In the genomic region with DNA sequence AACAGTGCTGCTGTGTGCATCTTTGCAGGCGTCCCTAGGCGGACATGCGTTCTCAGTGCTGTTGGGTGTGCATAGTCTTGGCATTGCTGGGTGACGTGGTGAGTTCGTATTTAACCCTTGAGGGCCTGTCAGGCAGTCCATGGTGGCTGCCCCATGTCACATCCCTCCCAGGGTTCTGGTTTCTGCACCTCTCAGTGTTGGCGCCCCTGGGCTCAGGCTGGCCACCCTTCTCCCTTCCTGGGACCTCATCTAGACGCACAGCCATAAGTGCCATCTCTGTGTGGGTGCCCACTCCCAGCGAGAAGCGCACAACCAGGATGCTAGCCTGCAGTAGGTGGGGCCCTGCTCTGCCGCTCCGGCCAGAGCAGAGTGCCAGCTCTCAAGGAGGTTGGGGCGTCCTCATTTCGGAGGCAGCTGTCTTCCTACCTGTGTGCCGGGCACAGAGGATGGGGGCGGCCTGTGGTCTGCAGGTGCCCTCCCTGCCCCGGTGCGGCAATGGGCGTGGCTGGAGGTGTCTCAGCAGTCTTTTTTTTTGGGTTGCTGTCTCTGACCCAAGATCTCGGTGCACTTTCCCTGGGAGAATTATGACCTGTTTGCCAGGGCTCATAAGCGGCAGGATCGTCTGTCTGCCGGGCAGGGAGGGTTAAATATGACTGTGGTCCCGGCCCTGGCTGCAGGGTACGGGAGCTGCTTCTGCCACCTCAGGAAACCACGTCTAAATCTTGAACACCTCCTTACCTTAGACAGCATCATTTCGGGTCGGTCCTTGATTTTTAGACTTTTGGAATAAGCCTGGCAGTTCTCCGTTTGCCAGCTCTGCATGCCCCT, we compare ENCODE assay signal across 14 cellular contexts. TPM values are rescaled to one million over a fixed set of nuclear protein-coding genes. Genes with fewer than 3 reads are reported as not detected.
A peak's percentile ranks its signal among the peaks of the same experiment; 100 is the strongest.
DNase-seq lines count a peak whose midpoint lies in the region; ATAC-seq, FAIRE-seq and TF ChIP-seq lines count a peak whose summit lies in the region.
"Had no signal": no experiment of that assay in that cellular context is flagged by ENCODE, and none has a peak within 500 bp of the region (broad histone marks: within the 10 kb centered on the region; RNA-seq: fewer than 3 reads in every experiment).

No MANE protein-coding gene starts in this region.

- H3K9me3 Mint-ChIP-seq in activated naive CD4-positive, alpha-beta T cell treated with anti-CD3 and anti-CD28 coated beads for 36 hours: no peaks in the 10 kb centered on the region
- H3K9me3 Mint-ChIP-seq in activated naive CD4-positive, alpha-beta T cell treated with anti-CD3 and anti-CD28 coated beads, Interleukin-2, amount 50 U/mL, for 72 hours: no peaks in the 10 kb centered on the region
- H3K9me3 Mint-ChIP-seq in activated T-helper 2 cell treated with anti-CD3 and anti-CD28 coated beads, Interferon-gamma antibody, Interleukin-2, Interleukin-4, amounts not matched to agents 10 μg/mL and 5 μg/mL and 100 μg/mL, durations not matched to agents 14 hours and 24 hours and 36 hours: no peaks in the 10 kb centered on the region

- H3K9me3 ChIP-seq in mesenchymal stem cell (ENCODE audit: control insufficient read depth, low read length): no peaks in the 10 kb centered on the region
- H3K9me3 ChIP-seq in stomach smooth muscle (ENCODE audit: control insufficient read depth in 2 of 2, low read length in 2 of 2): no peaks in the 10 kb centered on the region
- no peaks in the 10 kb centered on the region for H3K9me3 ChIP-seq in MM.1S (replicated peaks; ENCODE audit: insufficient read depth, low read length)
- H3K9me3 ChIP-seq: upper lobe of left lung had no signal

- no peak for DNase-seq in activated naive CD4-positive, alpha-beta T cell treated with anti-CD3 and anti-CD28 coated beads for 36 hours
- DNase-seq in activated naive CD4-positive, alpha-beta T cell treated with anti-CD3 and anti-CD28 coated beads, Interleukin-2, amount 50 U/mL, for 72 hours (ENCODE audit: low spot score in 2 of 2): no peak
- no peak for DNase-seq in activated T-helper 2 cell treated with anti-CD3 and anti-CD28 coated beads, Interferon-gamma antibody, Interleukin-2, Interleukin-4, amounts not matched to agents 10 μg/mL and 5 μg/mL and 100 μg/mL, durations not matched to agents 14 hours and 24 hours and 36 hours (ENCODE audit: low spot score)
- DNase-seq in mesenchymal stem cell (no peak), D721Med (ENCODE audit: insufficient read length, low spot score) (no peak), MM.1S (no peak)
- DNase-seq: amniotic stem cell; NCI-H1694; stimulated activated CD4-positive, alpha-beta T cell treated with anti-CD3 and anti-CD28 coated beads, Interleukin-4, amount 100 ng/mL, for 4 hours had no signal

- H3K4me1 ChIP-seq in mesenchymal stem cell (ENCODE audit: control insufficient read depth, insufficient read depth, low read depth, low read length): peaks cover 50% of the 10 kb centered on the region
- H3K4me1 ChIP-seq in stomach smooth muscle (ENCODE audit: control insufficient read depth, insufficient read depth, low read length): peaks cover 85% of the 10 kb centered on the region
- no peaks in the 10 kb centered on the region for H3K4me1 ChIP-seq in MM.1S (ENCODE audit: low read length)

- H2AK5ac ChIP-seq in mesenchymal stem cell (ENCODE audit: low read length, severe bottlenecking): peak overlapping the region; percentile 18

- H3K4me2 ChIP-seq in mesenchymal stem cell (ENCODE audit: low read length, poor library complexity, severe bottlenecking) (no peak overlapping the region), MM.1S (ENCODE audit: low read depth, low read length) (no peak overlapping the region)

- no peaks in the 10 kb centered on the region for H4K20me1 ChIP-seq in MM.1S (ENCODE audit: insufficient read depth, low read length)

- no peak overlapping the region for H2BK12ac ChIP-seq in mesenchymal stem cell (ENCODE audit: low read length in 2 of 2)

- no peak overlapping the region for H3K23ac ChIP-seq in mesenchymal stem cell (ENCODE audit: low read length in 2 of 2)

- H4K91ac ChIP-seq in mesenchymal stem cell (ENCODE audit: low read length): no peak overlapping the region

- H3K79me2 ChIP-seq in MM.1S (ENCODE audit: low read length): peaks cover 15% of the 10 kb centered on the region; the same call in 1 of the 2 replicates

- no peaks in the 10 kb centered on the region for H3K27me3 Mint-ChIP-seq in activated naive CD4-positive, alpha-beta T cell treated with anti-CD3 and anti-CD28 coated beads for 36 hours (ENCODE audit: low read depth)
- no peaks in the 10 kb centered on the region for H3K27me3 Mint-ChIP-seq in activated T-helper 2 cell treated with anti-CD3 and anti-CD28 coated beads, Interferon-gamma antibody, Interleukin-2, Interleukin-4, amounts not matched to agents 10 μg/mL and 5 μg/mL and 100 μg/mL, durations not matched to agents 14 hours and 24 hours and 36 hours (ENCODE audit: low read depth)

- 92% methylated on average over 28 of the region's 28 CpGs for WGBS in mesenchymal stem cell

- H3K27ac ChIP-seq in mesenchymal stem cell (ENCODE audit: low read length, poor library complexity, severe bottlenecking) (no peak overlapping the region), stomach smooth muscle (ENCODE audit: low read length) (no peak overlapping the region), MM.1S (ENCODE audit: low read length) (no peak overlapping the region)
- H3K27ac ChIP-seq: upper lobe of left lung had no signal

- H3K4ac ChIP-seq in mesenchymal stem cell (ENCODE audit: low read depth in 1 of 2, low read length in 2 of 2): no peak overlapping the region

- no peak overlapping the region for H4K8ac ChIP-seq in mesenchymal stem cell (ENCODE audit: low read length)

- H3K9ac ChIP-seq in mesenchymal stem cell (ENCODE audit: low read length): no peak overlapping the region
- no peak overlapping the region for H3K9ac ChIP-seq in stomach smooth muscle (ENCODE audit: low read length in 2 of 2)
- H3K9ac ChIP-seq in MM.1S (ENCODE audit: low read length): no peak overlapping the region

- H2AFZ ChIP-seq in mesenchymal stem cell (ENCODE audit: low read depth, low read length) (no peak overlapping the region), MM.1S (ENCODE audit: low read length) (no peak overlapping the region)

- H3K27me3 ChIP-seq in mesenchymal stem cell (ENCODE audit: control insufficient read depth in 1 of 2, insufficient read depth in 1 of 2, low read length in 2 of 2) (no peaks in the 10 kb centered on the region), stomach smooth muscle (ENCODE audit: control insufficient read depth in 1 of 2, insufficient read depth in 2 of 2, low read length in 2 of 2) (no peaks in the 10 kb centered on the region), MM.1S (replicated peaks; ENCODE audit: insufficient read depth, low read length) (no peaks in the 10 kb centered on the region)
- H3K27me3 ChIP-seq: upper lobe of left lung had no signal

- no peaks in the 10 kb centered on the region for H3F3A ChIP-seq in MM.1S (ENCODE audit: insufficient read depth, low read length)

- no peak overlapping the region for H2BK15ac ChIP-seq in mesenchymal stem cell (ENCODE audit: low read depth, poor library complexity, severe bottlenecking)

- peaks cover 0 to 19% of the 10 kb centered on the region in 2 experiments for H3K36me3 ChIP-seq in mesenchymal stem cell (ENCODE audit: control insufficient read depth in 1 of 2, insufficient read depth in 2 of 2, low read depth in 1 of 2, low read length in 2 of 2)
- H3K36me3 ChIP-seq in stomach smooth muscle (ENCODE audit: control insufficient read depth in 2 of 2, insufficient read depth in 2 of 2, low read length in 2 of 2): peaks cover 0 to 2% of the 10 kb centered on the region in 2 donors
- no peaks in the 10 kb centered on the region for H3K36me3 ChIP-seq in MM.1S (replicated peaks; ENCODE audit: insufficient read depth, low read length)
- H3K36me3 ChIP-seq: upper lobe of left lung had no signal

- H3K4me3 Mint-ChIP-seq in activated naive CD4-positive, alpha-beta T cell treated with anti-CD3 and anti-CD28 coated beads for 36 hours: peak overlapping the region; percentile 56
- peak overlapping the region; percentile 59 for H3K4me3 Mint-ChIP-seq in activated T-helper 2 cell treated with anti-CD3 and anti-CD28 coated beads, Interferon-gamma antibody, Interleukin-2, Interleukin-4, amounts not matched to agents 10 μg/mL and 5 μg/mL and 100 μg/mL, durations not matched to agents 14 hours and 24 hours and 36 hours (ENCODE audit: low read depth)

- H3K27ac Mint-ChIP-seq in activated naive CD4-positive, alpha-beta T cell treated with anti-CD3 and anti-CD28 coated beads for 36 hours: peak overlapping the region; percentile 52
- H3K27ac Mint-ChIP-seq in activated naive CD4-positive, alpha-beta T cell treated with anti-CD3 and anti-CD28 coated beads, Interleukin-2, amount 50 U/mL, for 72 hours: no peak overlapping the region
- H3K27ac Mint-ChIP-seq in activated T-helper 2 cell treated with anti-CD3 and anti-CD28 coated beads, Interferon-gamma antibody, Interleukin-2, Interleukin-4, amounts not matched to agents 10 μg/mL and 5 μg/mL and 100 μg/mL, durations not matched to agents 14 hours and 24 hours and 36 hours: no peak overlapping the region

- no peak overlapping the region for H3K18ac ChIP-seq in mesenchymal stem cell (ENCODE audit: low read depth in 1 of 2, low read length in 2 of 2)

- no peak for FAIRE-seq in D721Med (lab: Jason Lieb, UNC)
- FAIRE-seq: endothelial cell of umbilical vein, TTC549 had no signal

- H3K4me3 ChIP-seq in mesenchymal stem cell (ENCODE audit: insufficient read depth in 1 of 2, low read depth in 1 of 2, low read length in 2 of 2): no peak overlapping the region
- H3K4me3 ChIP-seq in stomach smooth muscle (ENCODE audit: low read length in 2 of 2): peak overlapping the region; percentile 17 to 61
- no peak overlapping the region for H3K4me3 ChIP-seq in MM.1S (ENCODE audit: low read length)

- TF ChIP-seq CTCF in D721Med (IDR thresholded peaks at IDR 0.05; ENCODE audit: insufficient read depth, missing control alignments) (no peak), MM.1S (IDR thresholded peaks at IDR 0.05; ENCODE audit: low read length) (no peak)

- H3K36me3 Mint-ChIP-seq in activated naive CD4-positive, alpha-beta T cell treated with anti-CD3 and anti-CD28 coated beads for 36 hours (ENCODE audit: low read depth): peaks cover 9% of the 10 kb centered on the region
- H3K36me3 Mint-ChIP-seq in activated naive CD4-positive, alpha-beta T cell treated with anti-CD3 and anti-CD28 coated beads, Interleukin-2, amount 50 U/mL, for 72 hours: peaks cover 4 to 5% of the 10 kb centered on the region in 2 donors
- peaks cover 36% of the 10 kb centered on the region for H3K36me3 Mint-ChIP-seq in activated T-helper 2 cell treated with anti-CD3 and anti-CD28 coated beads, Interferon-gamma antibody, Interleukin-2, Interleukin-4, amounts not matched to agents 10 μg/mL and 5 μg/mL and 100 μg/mL, durations not matched to agents 14 hours and 24 hours and 36 hours (ENCODE audit: low read depth)

- intact Hi-C loops in activated naive CD4-positive, alpha-beta T cell treated with anti-CD3 and anti-CD28 coated beads for 36 hours (cut with micrococcal nuclease): loop anchor here (5.0 kb wide), 1 partner anchor 713 kb away; no protein-coding TSS in a partner anchor
- intact Hi-C loops in activated T-helper 2 cell treated with anti-CD3 and anti-CD28 coated beads, Interferon-gamma antibody, Interleukin-2, Interleukin-4, amounts not matched to agents 10 μg/mL and 5 μg/mL and 100 μg/mL, durations not matched to agents 14 hours and 24 hours and 36 hours (cut with micrococcal nuclease): no loop called here

- CTCF ChIA-PET in activated naive CD4-positive, alpha-beta T cell treated with anti-CD3 and anti-CD28 coated beads for 36 hours (lab: Charles Lee): no interaction called here

- no peak overlapping the region for H2BK5ac ChIP-seq in mesenchymal stem cell (ENCODE audit: low read depth, low read length, poor library complexity, severe bottlenecking)

- peaks cover 82% of the 10 kb centered on the region for H3K4me1 Mint-ChIP-seq in activated naive CD4-positive, alpha-beta T cell treated with anti-CD3 and anti-CD28 coated beads for 36 hours (ENCODE audit: low read depth)
- peaks cover 47% of the 10 kb centered on the region for H3K4me1 Mint-ChIP-seq in activated T-helper 2 cell treated with anti-CD3 and anti-CD28 coated beads, Interferon-gamma antibody, Interleukin-2, Interleukin-4, amounts not matched to agents 10 μg/mL and 5 μg/mL and 100 μg/mL, durations not matched to agents 14 hours and 24 hours and 36 hours (ENCODE audit: low read depth)

- H3K79me1 ChIP-seq in mesenchymal stem cell (replicated peaks; ENCODE audit: low read length, poor library complexity, severe bottlenecking): peaks cover 68% of the 10 kb centered on the region

- no peak overlapping the region for H3K14ac ChIP-seq in mesenchymal stem cell (ENCODE audit: low read length in 2 of 2)

- H3K9me2 ChIP-seq in MM.1S (replicated peaks; ENCODE audit: insufficient read depth, low read length): no peaks in the 10 kb centered on the region

- ATAC-seq in activated naive CD4-positive, alpha-beta T cell treated with anti-CD3 and anti-CD28 coated beads, Interleukin-2, amount 50 U/mL, for 72 hours: no peak
- no peak for ATAC-seq in GM21717 (IDR thresholded peaks at IDR 0.05; ENCODE audit: unreplicated experiment)

- H2BK120ac ChIP-seq in mesenchymal stem cell (ENCODE audit: low read depth, low read length): no peak overlapping the region

RNA-seq across cellular contexts. Expression of a gene that starts 6.5 kb away (rescaled TPM):
- 10 to 100 TPM; 17.3 to 19.5 TPM for total RNA-seq in activated naive CD4-positive, alpha-beta T cell treated with anti-CD3 and anti-CD28 coated beads for 36 hours
- 10 to 100 TPM; 10.5 to 14.0 TPM for total RNA-seq in activated naive CD4-positive, alpha-beta T cell treated with anti-CD3 and anti-CD28 coated beads, Interleukin-2, amount 50 U/mL, for 72 hours
- 13.0 and 13.8 TPM in 2 replicates for total RNA-seq in activated T-helper 2 cell treated with anti-CD3 and anti-CD28 coated beads, Interferon-gamma antibody, Interleukin-2, Interleukin-4, amounts not matched to agents 10 μg/mL and 5 μg/mL and 100 μg/mL, durations not matched to agents 14 hours and 24 hours and 36 hours
- 31.4 TPM for polyA plus RNA-seq in mesenchymal stem cell (2013, experiment 1 of 2)
- polyA plus RNA-seq in mesenchymal stem cell (2013, experiment 2 of 2): 32.2 TPM

Comparison
In these comparisons a context has a peak if more than half of its experiments do, and no peak if none do; other contexts are left out.
1. H3K4me3 ChIP-seq: peak in stomach smooth muscle (2 of 2); none in mesenchymal stem cell (0 of 2) and MM.1S (single experiment).